Comparison of ENCODE assay signal across 28 cellular contexts in genomic region chr11:75852406-75853017, GRCh38. TPM values are rescaled to one million over a fixed set of nuclear protein-coding genes. Genes with fewer than 3 reads are reported as not detected.
DNase-seq lines count a peak whose midpoint lies in the region; ATAC-seq, FAIRE-seq and TF ChIP-seq lines count a peak whose summit lies in the region.
"Had no signal": no experiment of that assay in that cellular context is flagged by ENCODE, and none has a peak within 500 bp of the region (broad histone marks: within the 10 kb centered on the region; RNA-seq: fewer than 3 reads in every experiment).

No MANE protein-coding gene starts in this region.

- H3K36me3 ChIP-seq in HepG2 (replicated peaks in 1 of 2; ENCODE audit: control insufficient read depth in 1 of 2, insufficient read depth in 2 of 2, low read length in 2 of 2) (peaks cover 1 to 11% of the 10 kb centered on the region in 2 experiments; a peak in 3 of 5 replicates), right lobe of liver (no peaks in the 10 kb centered on the region), Panc1 (ENCODE audit: control insufficient read depth, insufficient read depth, low read length) (no peaks in the 10 kb centered on the region), MG63 (no peaks in the 10 kb centered on the region)
- H3K36me3 ChIP-seq: BE2C had no signal

- H3K9ac ChIP-seq in HepG2 (ENCODE audit: insufficient read depth, low read depth, low read length) = no peak overlapping the region

- TF ChIP-seq EP300 in HepG2 (IDR thresholded peaks at IDR 0.05; ENCODE audit: low read depth in 2 of 2, low read length in 2 of 2) (no peak), HepG2 (CRISPR knock-in tag; IDR thresholded peaks at IDR 0.05; ENCODE audit: borderline replicate concordance) (no peak)

- intact Hi-C loops in HepG2 (cut with micrococcal nuclease; ENCODE audit: unreplicated experiment) (no loop called here), right lobe of liver (cut with DNase I) (no loop called here), Panc1 (cut with micrococcal nuclease; ENCODE audit: unreplicated experiment) (no loop called here)

- no peaks in the 10 kb centered on the region for H3K27me3 ChIP-seq in HepG2 (ENCODE audit: control insufficient read depth in 1 of 2, insufficient read depth in 2 of 2, low read length in 2 of 2)
- no peaks in the 10 kb centered on the region for H3K27me3 ChIP-seq in right lobe of liver
- no peaks in the 10 kb centered on the region for H3K27me3 ChIP-seq in Panc1 (ENCODE audit: control insufficient read depth, insufficient read depth, low read length)
- H3K27me3 ChIP-seq in MG63 = no peaks in the 10 kb centered on the region
- H3K27me3 ChIP-seq: BE2C had no signal

- TF ChIP-seq POLR2A in HepG2 (IDR thresholded peaks at IDR 0.05; ENCODE audit: insufficient read depth in 1 of 2, low read depth in 2 of 2, low read length in 2 of 2) = no peak
- no peak for TF ChIP-seq POLR2A in right lobe of liver (IDR thresholded peaks at IDR 0.05)

- CTCF ChIA-PET in HepG2 (lab: Yijun Ruan, JAX; ENCODE audit: low intra/inter-chr PET ratio, low total read pairs) = no interaction called here
- CTCF ChIA-PET in Panc1 (lab: Charles Lee) = no interaction called here

- POLR2A ChIA-PET in HepG2 (lab: Yijun Ruan, JAX) (no interaction called here), Panc1 (lab: Charles Lee) (no interaction called here)

- H3K79me2 ChIP-seq in HepG2 (ENCODE audit: insufficient read depth, low read length) = no peaks in the 10 kb centered on the region

- TF ChIP-seq RAD21 in HepG2 (CRISPR knock-in tag; IDR thresholded peaks at IDR 0.05) = no peak

- H3K4me2 ChIP-seq in HepG2 (ENCODE audit: low read depth, low read length) = no peak overlapping the region
- H3K4me2 ChIP-seq: GM23338 had no signal

- in situ Hi-C loops in HepG2 (cut with HindIII; ENCODE audit: extremely low pct_ligation_motif_present, low pct_unique_long_range_greater_than_20kb) = no loop called here
- in situ Hi-C loops in Panc1 (cut with HindIII; ENCODE audit: low pct_unique_long_range_greater_than_20kb, low sequenced_read_pairs) = no loop called here

- H3K27ac ChIP-seq in HepG2 (ENCODE audit: extremely low read length, insufficient read depth, low read length) = no peak overlapping the region
- no peak overlapping the region for H3K27ac ChIP-seq in right lobe of liver
- no peak overlapping the region for H3K27ac ChIP-seq in Panc1 (ENCODE audit: low read length)
- no peak overlapping the region for H3K27ac ChIP-seq in substantia nigra (ENCODE audit: low read depth, low read length, poor library complexity, severe bottlenecking)
- H3K27ac ChIP-seq: 22Rv1, SK-N-MC had no signal

- no peaks in the 10 kb centered on the region for H4K20me1 ChIP-seq in HepG2 (ENCODE audit: insufficient read depth, low read length)

- WGBS in HepG2 (ENCODE audit: low lambda C conversion rate) = 94% methylated on average over 5 of the region's 5 CpGs
- 91% methylated on average over 5 of the region's 5 CpGs for WGBS in right lobe of liver (ENCODE audit: insufficient coverage, low coverage, low lambda C conversion rate, missing lambda C conversion rate)

- DNase-seq in HepG2 (ENCODE audit: low spot score) (no peak), right lobe of liver (no peak), Panc1 (ENCODE audit: low read depth, low spot score) (no peak), fibroblast of pulmonary artery (ENCODE audit: low read depth) (peak; percentile 21), substantia nigra (lab: John Stamatoyannopoulos, UW) (no peak), HuH-7.5 (ENCODE audit: low spot score) (no peak), MG63 (no peak)
- no peak for DNase-seq in activated T-cell treated with anti-CD3 and anti-CD28 coated beads, Interleukin-2, amount 50 U/mL, for 48 hours
- DNase-seq: BE2C; CD8-positive, alpha-beta memory T cell; DMS153; DND-41; H9; Karpas-422; NCI-H1092 treated with DMSO at 0.1 percent for 48 hours; NCI-H1436; NCI-H187; NCI-H2081 treated with DMSO at 0.1 percent for 48 hours; NCI-H2171; NCI-H226; NCI-H510A; NCI-H69; SIG-M5 had no signal

- no peak overlapping the region for H2AFZ ChIP-seq in HepG2 (ENCODE audit: low read length)
- H2AFZ ChIP-seq: GM23338 had no signal

- TF ChIP-seq CTCF in HepG2 (CRISPR knock-in tag; IDR thresholded peaks at IDR 0.05) (no peak), right lobe of liver (IDR thresholded peaks at IDR 0.05) (no peak), Panc1 (IDR thresholded peaks at IDR 0.05) (no peak), fibroblast of pulmonary artery (IDR thresholded peaks at IDR 0.05; ENCODE audit: low read length, missing control alignments) (no peak)

- H3K9me3 ChIP-seq in HepG2 (ENCODE audit: low read length) = no peaks in the 10 kb centered on the region
- H3K9me3 ChIP-seq in right lobe of liver = no peaks in the 10 kb centered on the region
- no peaks in the 10 kb centered on the region for H3K9me3 ChIP-seq in Panc1 (ENCODE audit: control insufficient read depth, insufficient read depth, low read depth, low read length)
- no peaks in the 10 kb centered on the region for H3K9me3 ChIP-seq in MG63
- H3K9me3 ChIP-seq: BE2C had no signal

- H3K4me3 ChIP-seq in HepG2 (replicated peaks in 1 of 3; ENCODE audit: insufficient read depth in 1 of 3, low read depth in 2 of 3, low read length in 3 of 3) (no peak overlapping the region), right lobe of liver (no peak overlapping the region), Panc1 (ENCODE audit: low read depth in 2 of 2, low read length in 2 of 2) (no peak overlapping the region), fibroblast of pulmonary artery (replicated peaks; ENCODE audit: low read depth, low read length) (no peak overlapping the region), MG63 (no peak overlapping the region)
- H3K4me3 ChIP-seq: GM23338, SK-N-MC had no signal

- H3K4me1 ChIP-seq in HepG2 (ENCODE audit: insufficient read depth, low read length) (no peaks in the 10 kb centered on the region), right lobe of liver (no peaks in the 10 kb centered on the region), Panc1 (ENCODE audit: control insufficient read depth, insufficient read depth, low read length) (no peaks in the 10 kb centered on the region; the same call in 1 of the 2 replicates)

- FAIRE-seq in HepG2 (lab: Jason Lieb, UNC) = no peak
- FAIRE-seq: G401.6, RCC 7860 had no signal

- no peak for ATAC-seq in HepG2
- ATAC-seq in right lobe of liver = no peak
- ATAC-seq in Panc1 = no peak
- ATAC-seq: GM23338 had no signal

- TSS peak; percentile 31 for BruUV-seq in HepG2 (replicated peaks; lab: Mats Ljungman, UMichigan)
- BruUV-seq in Panc1 (replicated peaks; lab: Mats Ljungman, UMichigan) = TSS peak; percentile 39

TF ChIP-seq in HepG2, 621 proteins besides CTCF, POLR2A, EP300 and RAD21:
- TF ChIP-seq KDM4B (CRISPR knock-in tag; IDR thresholded peaks at IDR 0.05) (no peak), ATF7 (IDR thresholded peaks at IDR 0.05) (peak; percentile 40; the same call in 1 of the 2 replicates), ATF7 (CRISPR knock-in tag; IDR thresholded peaks at IDR 0.05) (no peak)
TF ChIP-seq in HepG2: peak in this region for 1.

RNA-seq across cellular contexts. Expression of gene UVRAG, which starts 37.5 kb away (rescaled TPM):
- total RNA-seq in HepG2 (2016; rRNA removed; fragmentation: Illumina TruSeq; extraction: Trizol) = 17.2 and 17.3 TPM in 2 replicates
- 6.1 and 9.8 TPM in 2 replicates for total RNA-seq in HepG2 (2016; cell fraction: cytosol; rRNA removed; fragmentation: Illumina TruSeq; extraction: Trizol; ENCODE audit: low read depth)
- 15.0 and 18.0 TPM in 2 replicates for total RNA-seq in HepG2 (2016; cell fraction: insoluble cytoplasmic fraction; rRNA removed; fragmentation: Illumina TruSeq; extraction: Trizol)
- 11.6 and 11.7 TPM in 2 replicates for total RNA-seq in HepG2 (2016; cell fraction: membrane; rRNA removed; fragmentation: Illumina TruSeq; extraction: Trizol)
- total RNA-seq in HepG2 (2016; cell fraction: nucleus; rRNA removed; fragmentation: Illumina TruSeq; extraction: Trizol) = 43.2 and 46.0 TPM in 2 replicates
- polyA plus RNA-seq in HepG2 (2011; rRNA removed) = 8.9 and 9.7 TPM in 2 replicates
- polyA plus RNA-seq in HepG2 (2011; cell fraction: cytosol; rRNA removed) = 5.6 and 7.4 TPM in 2 replicates
- 8.4 TPM in 2 replicates for polyA plus RNA-seq in HepG2 (2011; cell fraction: nucleus; rRNA removed)
- 8.4 and 11.9 TPM in 2 replicates for polyA plus RNA-seq in HepG2 (2012)
- polyA plus RNA-seq in HepG2 (2016; cell fraction: cytosol; fragmentation: Illumina TruSeq; extraction: Trizol; ENCODE audit: low read depth) = 1.5 and 1.6 TPM in 2 replicates
- 10.9 and 14.5 TPM in 2 replicates for polyA plus RNA-seq in HepG2 (2016; cell fraction: insoluble cytoplasmic fraction; fragmentation: Illumina TruSeq; extraction: Trizol; ENCODE audit: low read depth)
- 5.0 and 5.5 TPM in 2 replicates for polyA plus RNA-seq in HepG2 (2016; cell fraction: membrane; fragmentation: Illumina TruSeq; extraction: Trizol; ENCODE audit: low read depth)
- 20.6 and 22.8 TPM in 2 replicates for polyA plus RNA-seq in HepG2 (2016; cell fraction: nucleus; fragmentation: Illumina TruSeq; extraction: Trizol; ENCODE audit: insufficient read depth, low read depth)
- 10.9 and 19.7 TPM in 2 replicates for polyA minus RNA-seq in HepG2 (2011; rRNA and poly(A)+ RNA removed; ENCODE audit: low replicate concordance)
- polyA minus RNA-seq in HepG2 (2011; cell fraction: cytosol; rRNA and poly(A)+ RNA removed) = 5.9 and 6.2 TPM in 2 replicates
- 77.1 and 79.4 TPM in 2 replicates for polyA minus RNA-seq in HepG2 (2011; cell fraction: nucleus; rRNA and poly(A)+ RNA removed)
- 10 to 100 TPM in 3 of 6 experiments, 1 to 10 TPM in 3; 8.8 to 12.6 (median 10.3) TPM for total RNA-seq in right lobe of liver
- 29.5 TPM for total RNA-seq in Panc1 (2021; ENCODE audit: unreplicated experiment)
- polyA plus RNA-seq in Panc1 (2012; ENCODE audit: insufficient read length) = 12.0 TPM
- 6.9 and 14.5 TPM in 2 replicates for total RNA-seq in MG63 (2014; rRNA removed; shearing (Covaris generic); ENCODE audit: low replicate concordance)
